23 cellular contexts compared by ENCODE assay signal in the genomic region with DNA sequence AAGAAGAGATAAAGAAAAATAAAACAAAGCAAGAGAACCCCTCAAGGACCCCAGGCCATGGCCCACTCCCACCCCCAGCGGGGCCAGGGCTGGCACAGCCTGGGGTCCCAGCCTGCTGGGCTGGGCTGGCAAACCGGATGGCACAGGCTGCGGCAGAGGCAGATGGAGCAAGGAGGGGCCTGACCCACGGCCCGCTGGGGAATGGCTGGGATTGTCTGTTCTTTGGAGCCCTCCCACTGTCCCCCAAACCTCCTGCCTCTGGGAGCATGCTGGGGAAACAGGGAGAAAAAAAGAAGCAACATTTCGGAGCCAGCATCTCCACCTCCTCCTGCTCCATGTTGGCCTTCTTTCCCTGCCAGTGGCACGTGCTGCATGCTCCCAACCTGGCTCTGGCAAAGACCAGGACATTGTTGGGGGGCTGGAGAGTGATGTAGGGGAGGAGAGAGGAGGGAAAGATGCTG. TPM values are rescaled to one million over a fixed set of nuclear protein-coding genes. Genes with fewer than 3 reads are reported as not detected.
DNase-seq lines count a peak whose midpoint lies in the region; ATAC-seq and TF ChIP-seq lines count a peak whose summit lies in the region.
"Had no signal": no experiment of that assay in that cellular context is flagged by ENCODE, and none has a peak within 500 bp of the region (broad histone marks: within the 10 kb centered on the region; RNA-seq: fewer than 3 reads in every experiment).

No MANE protein-coding gene starts in this region.

- H3K9me3 ChIP-seq in T-helper 17 cell (ENCODE audit: control insufficient read depth, low read length, poor library complexity, severe bottlenecking) (no peaks in the 10 kb centered on the region), endodermal cell (ENCODE audit: control insufficient read depth, low read length) (no peaks in the 10 kb centered on the region), trophoblast cell (ENCODE audit: insufficient read depth, low read depth, low read length) (peaks cover 2% of the 10 kb centered on the region)
- H3K9me3 ChIP-seq: HAP-1, MG63, SJSA1 had no signal

- H3K36me3 ChIP-seq in GM23338 (ENCODE audit: insufficient read depth) (no peaks in the 10 kb centered on the region), endodermal cell (ENCODE audit: control insufficient read depth, insufficient read depth, low read length) (no peaks in the 10 kb centered on the region), trophoblast cell (ENCODE audit: control insufficient read depth in 1 of 2, insufficient read depth in 2 of 2, low read length in 2 of 2) (no peaks in the 10 kb centered on the region)
- H3K36me3 ChIP-seq: HAP-1, MG63, SJSA1 had no signal

- H3K27me3 Mint-ChIP-seq in GM23338 (ENCODE audit: insufficient read depth, low read depth, poor library complexity), result peaks cover 12% of the 10 kb centered on the region
- peaks cover 52% of the 10 kb centered on the region for H3K27me3 Mint-ChIP-seq in T-helper 17 cell
- peaks cover 3% of the 10 kb centered on the region for H3K27me3 Mint-ChIP-seq in endodermal cell (ENCODE audit: insufficient read depth)

- peak overlapping the region; percentile 14 for H2BK12ac ChIP-seq in trophoblast cell (ENCODE audit: low read length)

- no peak overlapping the region for H4K8ac ChIP-seq in trophoblast cell (ENCODE audit: low read depth, low read length)

- DNase-seq in GM23338 (ENCODE audit: low spot score) (no peak), T-helper 17 cell (no peak), endodermal cell (no peak), trophoblast cell (no peak), GM10266 (ENCODE audit: extremely low spot score) (no peak), NCI-H2029 treated with DMSO at 0.1 percent for 48 hours (lab: John Stamatoyannopoulos, UW) (no peak)
- DNase-seq: EL, MG63, NCI-H1417 treated with DMSO at 0.1 percent for 48 hours, NCI-H1930, NCI-H526 had no signal

- H3K4me3 ChIP-seq in GM23338, result no peak overlapping the region
- H3K4me3 ChIP-seq in endodermal cell (ENCODE audit: low read length), result no peak overlapping the region
- no peak overlapping the region for H3K4me3 ChIP-seq in trophoblast cell (ENCODE audit: low read depth, low read length)
- H3K4me3 ChIP-seq: GM12878, HAP-1, K562, MG63, SJSA1 had no signal

- no peaks in the 10 kb centered on the region for H3F3A ChIP-seq in GM23338 (replicated peaks; ENCODE audit: low read depth)

- no peak overlapping the region for H3K23ac ChIP-seq in trophoblast cell (ENCODE audit: low read length)

- H3K4me1 ChIP-seq in GM23338 (ENCODE audit: insufficient read depth) (no peaks in the 10 kb centered on the region), endodermal cell (ENCODE audit: control insufficient read depth, insufficient read depth, low read length) (no peaks in the 10 kb centered on the region), trophoblast cell (ENCODE audit: control insufficient read depth in 1 of 2, insufficient read depth in 2 of 2, low read length in 2 of 2) (peaks cover 13 to 20% of the 10 kb centered on the region in 2 experiments)
- H3K4me1 ChIP-seq: HAP-1 had no signal

- no peak overlapping the region for H3K4me2 ChIP-seq in GM23338
- no peak overlapping the region for H3K4me2 ChIP-seq in trophoblast cell (ENCODE audit: low read length)

- H3K9me3 Mint-ChIP-seq in GM23338, result no peaks in the 10 kb centered on the region
- H3K9me3 Mint-ChIP-seq in endodermal cell, result no peaks in the 10 kb centered on the region

- peak overlapping the region; percentile 20 for H2AK5ac ChIP-seq in trophoblast cell (ENCODE audit: low read length)

- H3K79me2 ChIP-seq in GM23338 (replicated peaks; ENCODE audit: insufficient read depth) (no peaks in the 10 kb centered on the region), trophoblast cell (ENCODE audit: control insufficient read depth, insufficient read depth, low read length, poor library complexity) (no peaks in the 10 kb centered on the region)

- no peak overlapping the region for H2BK5ac ChIP-seq in trophoblast cell (ENCODE audit: low read depth, low read length, poor library complexity)

- H3K9me2 ChIP-seq in GM23338 (ENCODE audit: insufficient read depth), result 0 out of 2 replicates have a peak, but pooled peaks cover 2% of the 10 kb centered on the region

- peak overlapping the region; percentile 23 for H2BK120ac ChIP-seq in trophoblast cell (ENCODE audit: insufficient read depth, low read length, poor library complexity)

- TF ChIP-seq CTCF in GM23338 (conservative IDR thresholded peaks at IDR 0.05; ENCODE audit: low read depth in 2 of 2) (no peak), endodermal cell (conservative IDR thresholded peaks at IDR 0.05) (no peak), GM10266 (IDR thresholded peaks at IDR 0.05; ENCODE audit: control insufficient read depth, insufficient read depth, low read depth, missing control alignments) (no peak)

- peaks cover 12% of the 10 kb centered on the region for H3K79me1 ChIP-seq in trophoblast cell (ENCODE audit: low read length)

- peak; percentile 35 for ATAC-seq in GM23338
- no peak for ATAC-seq in T-helper 17 cell
- ATAC-seq in GM19463 (IDR thresholded peaks at IDR 0.05; ENCODE audit: unreplicated experiment), result no peak
- ATAC-seq: GM12878, HepG2, K562, Right ventricle myocardium inferior had no signal

- H3K9ac ChIP-seq in endodermal cell (ENCODE audit: extremely low read depth, low read length, poor library complexity, severe bottlenecking), result no peak overlapping the region
- no peak overlapping the region for H3K9ac ChIP-seq in trophoblast cell (ENCODE audit: low read length)

- H4K91ac ChIP-seq in trophoblast cell (ENCODE audit: low read depth, low read length), result peak overlapping the region; percentile 81

- WGBS in endodermal cell (ENCODE audit: insufficient coverage in 1 of 2, insufficient read length in 1 of 2), 2 experiments, result 93 to 100% methylated on average over 1 to 7 of the region's 7 CpGs
- no CpG with 5 or more reads among the region's 7 CpGs for WGBS in trophoblast cell (ENCODE audit: extremely low coverage, insufficient coverage, insufficient read length)

- H3K18ac ChIP-seq in trophoblast cell (ENCODE audit: low read length), result no peak overlapping the region

- H3K4me3 Mint-ChIP-seq in GM23338 (no peak overlapping the region), T-helper 17 cell (no peak overlapping the region), endodermal cell (no peak overlapping the region)

- no peaks in the 10 kb centered on the region for H3K36me3 Mint-ChIP-seq in GM23338 (ENCODE audit: low read depth)
- peaks cover 2% of the 10 kb centered on the region for H3K36me3 Mint-ChIP-seq in T-helper 17 cell (ENCODE audit: low read depth)
- peaks cover 1% of the 10 kb centered on the region for H3K36me3 Mint-ChIP-seq in endodermal cell (ENCODE audit: low read depth)

- peaks cover 14% of the 10 kb centered on the region for H3K4me1 Mint-ChIP-seq in GM23338
- peaks cover 5% of the 10 kb centered on the region for H3K4me1 Mint-ChIP-seq in T-helper 17 cell
- peaks cover 4% of the 10 kb centered on the region for H3K4me1 Mint-ChIP-seq in endodermal cell

- peak overlapping the region; percentile 1 for H3K14ac ChIP-seq in trophoblast cell (ENCODE audit: low read length)

- H4K12ac ChIP-seq in trophoblast cell (ENCODE audit: low read depth, low read length), result no peak overlapping the region

- H3K27ac Mint-ChIP-seq in GM23338, result no peak overlapping the region
- peak overlapping the region; percentile 60 for H3K27ac Mint-ChIP-seq in T-helper 17 cell
- no peak overlapping the region for H3K27ac Mint-ChIP-seq in endodermal cell

- H3K27me3 ChIP-seq in GM23338 (ENCODE audit: insufficient read depth) (no peaks in the 10 kb centered on the region), endodermal cell (ENCODE audit: control insufficient read depth, insufficient read depth, low read length, poor library complexity, severe bottlenecking) (no peaks in the 10 kb centered on the region), trophoblast cell (ENCODE audit: insufficient read depth, low read length) (no peaks in the 10 kb centered on the region)
- H3K27me3 ChIP-seq: MG63, SJSA1 had no signal

- 0 out of 2 replicates have a peak overlapping the region, but pooled peaks have one; percentile 14 for H2AFZ ChIP-seq in GM23338
- H2AFZ ChIP-seq in trophoblast cell (ENCODE audit: insufficient read depth, low read length, poor library complexity), result no peak overlapping the region

- no peak overlapping the region for H3K27ac ChIP-seq in GM23338 (ENCODE audit: low read depth)
- peak overlapping the region; percentile 63 for H3K27ac ChIP-seq in endodermal cell (ENCODE audit: low read depth, low read length)
- H3K27ac ChIP-seq in trophoblast cell (ENCODE audit: low read depth, low read length), result no peak overlapping the region
- H3K27ac ChIP-seq: C4-2B, HL-60, SJSA1 had no signal

- no peaks in the 10 kb centered on the region for H4K20me1 ChIP-seq in GM23338 (replicated peaks; ENCODE audit: insufficient read depth)

- no peak overlapping the region for H3K4ac ChIP-seq in trophoblast cell (ENCODE audit: low read depth, low read length)

TF ChIP-seq in GM23338, 12 proteins besides CTCF, POLR2A, EP300 and RAD21 (continues in another document):
- no peak for TF ChIP-seq EZH2 (IDR thresholded peaks at IDR 0.05; ENCODE audit: low read depth, unreplicated experiment)

RNA-seq across cellular contexts. Expression of gene LHX1, which starts 37.1 kb away (rescaled TPM):
- 0.52 and 0.58 TPM in 2 replicates for total RNA-seq in GM23338 (2014; rRNA removed; shearing (Covaris generic))
- 0.74 and 1.1 TPM in 2 replicates for polyA plus RNA-seq in GM23338 (2016; fragmentation: Nextera tagmentation; extraction: Ambion mirVana)
- total RNA-seq in T-helper 17 cell (not detected), endodermal cell (100 to 1,000 TPM in 1 of 2 donors, 10 to 100 TPM in 1; 85.9 to 259 TPM)
- 9.7 TPM for polyA plus RNA-seq in endodermal cell (2013, experiment 1 of 2)
- polyA plus RNA-seq in endodermal cell (2013, experiment 2 of 2), result 17.6 TPM
- polyA plus RNA-seq in trophoblast cell (2013), result 0.33 and 0.37 TPM in 2 replicates
- total RNA-seq: GM12878, HepG2, HT-29, LHCN-M2, Right ventricle myocardium inferior, SJSA1 had no signal
- polyA plus RNA-seq: AG04450, GM12878, HepG2 had no signal

RNA-seq across cellular contexts. Expression of gene AATF, which starts 48.6 kb away (rescaled TPM):
- total RNA-seq in GM23338 (2014; rRNA removed; shearing (Covaris generic)), result 40.2 and 53.7 TPM in 2 replicates
- polyA plus RNA-seq in GM23338 (2016; fragmentation: Nextera tagmentation; extraction: Ambion mirVana), result 64.1 and 71.2 TPM in 2 replicates
- total RNA-seq in T-helper 17 cell (10 to 100 TPM; 47.8 to 56.3 TPM), endodermal cell (10 to 100 TPM; 90.7 TPM)
- 37.6 TPM for polyA plus RNA-seq in endodermal cell (2013, experiment 1 of 2)
- 34.2 TPM for polyA plus RNA-seq in endodermal cell (2013, experiment 2 of 2)
- polyA plus RNA-seq in trophoblast cell (2013), result 80.0 and 80.8 TPM in 2 replicates

Comparison
In these comparisons a context has a peak if more than half of its experiments do, and no peak if none do; other contexts are left out.
1. RNA of gene LHX1, which starts 37.1 kb away (total RNA-seq): 85.9 to 259 TPM in endodermal cell; 0.52 to 0.58 TPM in GM23338 and not detected in T-helper 17 cell; every median in the first group is over 10 times any median in the second.